ENCODE assay signal across 9 cellular contexts in the genomic region with DNA sequence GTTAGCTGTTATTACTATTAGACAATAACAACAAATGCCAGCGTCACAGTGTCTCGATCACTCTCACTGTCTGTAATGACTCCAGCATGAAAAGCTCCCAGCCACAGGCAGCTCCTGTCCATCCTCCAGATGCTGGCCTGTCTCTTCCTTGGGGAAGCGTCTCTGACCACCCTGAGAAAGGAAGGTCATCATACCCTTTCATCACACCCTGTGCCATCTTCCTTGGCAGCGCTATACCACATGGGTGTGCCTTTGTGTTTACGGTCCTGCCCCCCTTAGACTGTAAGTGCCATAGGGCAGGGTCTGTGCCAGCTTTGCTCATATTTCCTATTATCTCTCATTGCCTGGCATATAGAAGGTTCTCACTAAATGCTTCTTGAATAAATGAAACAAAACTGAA.
DNase-seq lines count a peak whose midpoint lies in the region; ATAC-seq and TF ChIP-seq lines count a peak whose summit lies in the region.
"Had no signal": no experiment of that assay in that cellular context is flagged by ENCODE, and none has a peak within 500 bp of the region (broad histone marks: within the 10 kb centered on the region; RNA-seq: fewer than 3 reads in every experiment).

No MANE protein-coding gene starts in this region.

- no peak overlapping the region for H3K27ac ChIP-seq in CD8-positive, alpha-beta T cell (ENCODE audit: low read depth, low read length)
- H3K27ac ChIP-seq in foreskin keratinocyte (peak overlapping the region; percentile 95), sigmoid colon (peak overlapping the region; percentile 54 to 76 (median 66))

- peaks cover 64% of the 10 kb centered on the region for H3K36me3 Mint-ChIP-seq in CD8-positive, alpha-beta T cell
- H3K36me3 Mint-ChIP-seq in activated CD4-positive, alpha-beta memory T cell treated with anti-CD3 and anti-CD28 coated beads, Interleukin-2, amount 10 ng/mL, durations not matched to agents 7 days and 5 days (ENCODE audit: low read depth): peaks cover 76% of the 10 kb centered on the region

- no peak for ATAC-seq in CD8-positive, alpha-beta T cell
- no peak for ATAC-seq in foreskin keratinocyte
- no peak for ATAC-seq in HG03460 (IDR thresholded peaks at IDR 0.05; ENCODE audit: unreplicated experiment)
- ATAC-seq in HG03108 (IDR thresholded peaks at IDR 0.05; ENCODE audit: unreplicated experiment): no peak

- no peak overlapping the region for H3K4me3 Mint-ChIP-seq in CD8-positive, alpha-beta T cell
- no peak overlapping the region for H3K4me3 Mint-ChIP-seq in activated CD4-positive, alpha-beta memory T cell treated with anti-CD3 and anti-CD28 coated beads, Interleukin-2, amount 10 ng/mL, durations not matched to agents 7 days and 5 days

- no peak for TF ChIP-seq POLR2A in sigmoid colon (IDR thresholded peaks at IDR 0.05)

- H3K9me3 ChIP-seq in CD8-positive, alpha-beta T cell (ENCODE audit: low read length): no peaks in the 10 kb centered on the region
- H3K9me3 ChIP-seq in sigmoid colon: no peaks in the 10 kb centered on the region

- H3K9me3 Mint-ChIP-seq in CD8-positive, alpha-beta T cell: no peaks in the 10 kb centered on the region
- no peaks in the 10 kb centered on the region for H3K9me3 Mint-ChIP-seq in activated CD4-positive, alpha-beta memory T cell treated with anti-CD3 and anti-CD28 coated beads, Interleukin-2, amount 10 ng/mL, durations not matched to agents 7 days and 5 days

- CTCF ChIA-PET in CD8-positive, alpha-beta T cell (lab: Charles Lee): interaction anchor here (0.6 to 2.5 kb wide), 5 partner anchors 9 to 105 kb away, joined by 3 to 11 read pairs (median 4); a partner anchor contains a TSS
- CTCF ChIA-PET in activated CD4-positive, alpha-beta memory T cell treated with anti-CD3 and anti-CD28 coated beads, Interleukin-2, amount 10 ng/mL, durations not matched to agents 7 days and 5 days (lab: Charles Lee): interaction anchor here (0.6 to 2.3 kb wide), 11 partner anchors 11 to 286 kb away, joined by 3 to 7 read pairs (median 4); no protein-coding TSS in a partner anchor

- no peak overlapping the region for H3K4me3 ChIP-seq in CD8-positive, alpha-beta T cell (ENCODE audit: low read depth, low read length)
- H3K4me3 ChIP-seq in sigmoid colon: no peak overlapping the region

- intact Hi-C loops in CD8-positive, alpha-beta T cell (cut with DNase I, micrococcal nuclease): loop anchor here (1.0 to 2.0 kb wide), 5 partner anchors 20 to 103 kb away; no protein-coding TSS in a partner anchor
- intact Hi-C loops in sigmoid colon (cut with DNase I): no loop called here

- POLR2A ChIA-PET in CD8-positive, alpha-beta T cell (lab: Charles Lee): interaction anchor here (1.1 to 1.3 kb wide), 3 partner anchors 21 to 104 kb away, joined by 3 to 5 read pairs (median 4); a partner anchor contains a TSS
- POLR2A ChIA-PET in activated CD4-positive, alpha-beta memory T cell treated with anti-CD3 and anti-CD28 coated beads, Interleukin-2, amount 10 ng/mL, durations not matched to agents 7 days and 5 days (lab: Charles Lee): interaction anchor here (0.9 to 3.1 kb wide), 9 partner anchors 10 to 100 kb away, joined by 3 to 22 read pairs (median 5); no protein-coding TSS in a partner anchor

- H3K36me3 ChIP-seq in CD8-positive, alpha-beta T cell (ENCODE audit: insufficient read depth, low read length): peaks cover 6% of the 10 kb centered on the region
- H3K36me3 ChIP-seq in sigmoid colon: peaks cover 0 to 14% (median 8%) of the 10 kb centered on the region in 4 donors

- no peaks in the 10 kb centered on the region for H3K27me3 Mint-ChIP-seq in CD8-positive, alpha-beta T cell (ENCODE audit: low read depth)
- no peaks in the 10 kb centered on the region for H3K27me3 Mint-ChIP-seq in activated CD4-positive, alpha-beta memory T cell treated with anti-CD3 and anti-CD28 coated beads, Interleukin-2, amount 10 ng/mL, durations not matched to agents 7 days and 5 days

- TF ChIP-seq EP300 in sigmoid colon (IDR thresholded peaks at IDR 0.05): no peak

- DNase-seq in CD8-positive, alpha-beta T cell: no peak
- DNase-seq in activated CD4-positive, alpha-beta memory T cell treated with anti-CD3 and anti-CD28 coated beads, Interleukin-2, amount 10 ng/mL, durations not matched to agents 7 days and 5 days: no peak
- DNase-seq in foreskin keratinocyte: no peak
- DNase-seq in sigmoid colon: no peak
- no peak for DNase-seq in NCI-H1105 (lab: John Stamatoyannopoulos, UW)
- DNase-seq in DMS153 treated with DMSO at 0.1 percent for 48 hours (lab: John Stamatoyannopoulos, UW; ENCODE audit: unreplicated experiment): no peak
- DNase-seq: NCI-H146 had no signal

- peak overlapping the region; percentile 89 for H3K27ac Mint-ChIP-seq in CD8-positive, alpha-beta T cell
- peak overlapping the region; percentile 80 for H3K27ac Mint-ChIP-seq in activated CD4-positive, alpha-beta memory T cell treated with anti-CD3 and anti-CD28 coated beads, Interleukin-2, amount 10 ng/mL, durations not matched to agents 7 days and 5 days

- no peaks in the 10 kb centered on the region for H3K27me3 ChIP-seq in CD8-positive, alpha-beta T cell (ENCODE audit: insufficient read depth, low read length)
- no peaks in the 10 kb centered on the region for H3K27me3 ChIP-seq in foreskin keratinocyte
- H3K27me3 ChIP-seq in sigmoid colon: no peaks in the 10 kb centered on the region

- H3K4me1 ChIP-seq in CD8-positive, alpha-beta T cell (ENCODE audit: insufficient read depth, low read length): peaks cover 16% of the 10 kb centered on the region
- H3K4me1 ChIP-seq in foreskin keratinocyte (peaks cover 41% of the 10 kb centered on the region), sigmoid colon (peaks cover 0 to 24% (median 18%) of the 10 kb centered on the region in 4 donors)

- TF ChIP-seq CTCF in CD8-positive, alpha-beta T cell (IDR thresholded peaks at IDR 0.05): no peak
- TF ChIP-seq CTCF in foreskin keratinocyte (conservative IDR thresholded peaks at IDR 0.05): no peak
- TF ChIP-seq CTCF in sigmoid colon (IDR thresholded peaks at IDR 0.05): no peak

- peaks cover 26% of the 10 kb centered on the region for H3K4me1 Mint-ChIP-seq in CD8-positive, alpha-beta T cell (ENCODE audit: low read depth)
- peaks cover 46% of the 10 kb centered on the region for H3K4me1 Mint-ChIP-seq in activated CD4-positive, alpha-beta memory T cell treated with anti-CD3 and anti-CD28 coated beads, Interleukin-2, amount 10 ng/mL, durations not matched to agents 7 days and 5 days

- 22 to 71% methylated on average over 5 of the region's 5 CpGs for WGBS in sigmoid colon, 2 donors
